16 cellular contexts compared by ENCODE assay signal in the genomic region with DNA sequence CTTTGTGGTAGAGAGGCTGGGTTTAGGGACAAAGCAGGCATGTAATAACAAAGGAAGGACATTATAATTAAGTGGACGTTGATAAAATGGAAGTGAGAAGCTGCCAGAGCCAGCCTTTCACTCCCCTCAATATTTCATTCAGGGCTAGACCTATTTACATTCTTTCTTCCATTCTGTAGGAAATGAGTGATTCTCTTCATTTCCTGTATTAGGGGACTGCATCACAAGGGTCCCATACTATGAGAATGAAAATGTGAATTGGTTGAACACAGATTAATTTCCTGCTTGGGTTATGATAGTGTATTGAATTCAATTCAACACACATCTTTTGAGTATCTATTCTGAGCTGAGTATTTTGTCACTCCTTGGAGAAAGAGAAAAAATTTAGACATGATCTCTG.
DNase-seq lines count a peak whose midpoint lies in the region; ATAC-seq and TF ChIP-seq lines count a peak whose summit lies in the region.
"Had no signal": no experiment of that assay in that cellular context is flagged by ENCODE, and none has a peak within 500 bp of the region (broad histone marks: within the 10 kb centered on the region; RNA-seq: fewer than 3 reads in every experiment).

No MANE protein-coding gene starts in this region.

- ATAC-seq in RWPE2 (ENCODE audit: low read depth) (peak; percentile 12; the same call in 1 of the 3 replicates), GM21390 (IDR thresholded peaks at IDR 0.05; ENCODE audit: unreplicated experiment) (no peak)
- no peak for ATAC-seq in stimulated activated effector memory CD8-positive, alpha-beta T cell treated with anti-CD3 and anti-CD28 coated beads, Interleukin-12 subunit alpha, Interleukin-12 subunit beta, amount 100 ng/mL, for 72 hours
- ATAC-seq: A549, GM12878 had no signal

- H3K4me1 ChIP-seq in cardiac muscle cell (ENCODE audit: low read depth) (peaks cover 27% of the 10 kb centered on the region), RWPE2 (ENCODE audit: insufficient read depth, poor library complexity, severe bottlenecking) (peaks cover 25% of the 10 kb centered on the region)
- H3K4me1 ChIP-seq: A549 had no signal

- H3K9me3 ChIP-seq in cardiac muscle cell (ENCODE audit: low read depth) (no peaks in the 10 kb centered on the region), RWPE2 (ENCODE audit: severe bottlenecking) (peaks cover 3% of the 10 kb centered on the region)
- H3K9me3 ChIP-seq: A549 had no signal

- peaks cover 2% of the 10 kb centered on the region for H3K9me3 Mint-ChIP-seq in stimulated activated effector memory CD8-positive, alpha-beta T cell treated with anti-CD3 and anti-CD28 coated beads, Interleukin-12 subunit alpha, Interleukin-12 subunit beta, amount 100 ng/mL, for 72 hours

- H3K36me3 Mint-ChIP-seq in stimulated activated effector memory CD8-positive, alpha-beta T cell treated with anti-CD3 and anti-CD28 coated beads, Interleukin-12 subunit alpha, Interleukin-12 subunit beta, amount 100 ng/mL, for 72 hours: no peaks in the 10 kb centered on the region
- H3K36me3 Mint-ChIP-seq: CD4-positive, CD25-positive, alpha-beta regulatory T cell had no signal

- H3K27me3 ChIP-seq in cardiac muscle cell (no peaks in the 10 kb centered on the region), RWPE2 (ENCODE audit: insufficient read depth, poor library complexity, severe bottlenecking) (no peaks in the 10 kb centered on the region)

- H3K4me3 ChIP-seq in cardiac muscle cell: no peak overlapping the region
- H3K4me3 ChIP-seq in RWPE2 (ENCODE audit: severe bottlenecking): no peak overlapping the region
- H3K4me3 ChIP-seq: A549, GM12878 had no signal

- DNase-seq in cardiac muscle cell (ENCODE audit: low read depth in 1 of 2, low spot score in 1 of 2) (no peak), cardiac septum (ENCODE audit: low spot score) (no peak), RWPE2 (ENCODE audit: low spot score) (no peak), lung microvascular endothelial cell (ENCODE audit: low read depth in 2 of 2) (peak; percentile 12 to 41), NCI-H748 treated with DMSO at 0.1 percent for 48 hours (lab: John Stamatoyannopoulos, UW) (no peak)
- no peak for DNase-seq in stimulated activated effector memory CD8-positive, alpha-beta T cell treated with anti-CD3 and anti-CD28 coated beads, Interleukin-12 subunit alpha, Interleukin-12 subunit beta, amount 100 ng/mL, for 72 hours (ENCODE audit: low spot score in 2 of 2)
- DNase-seq in activated CD4-positive, alpha-beta T cell treated with anti-CD3 and anti-CD28 coated beads for 48 hours: no peak
- DNase-seq: AML-193; CD4-positive, CD25-positive, alpha-beta regulatory T cell; Kasumi-1; NCI-H2029; NCI-H524; NK-92 treated with Interleukin-12 subunit alpha and Interleukin-12 subunit beta, amount 100 ng/mL, for 24 hours had no signal

- H3K27ac ChIP-seq in cardiac muscle cell: peak overlapping the region; percentile 88
- H3K27ac ChIP-seq in RWPE2 (ENCODE audit: poor library complexity, severe bottlenecking): peak overlapping the region; percentile 79
- H3K27ac ChIP-seq: A549 had no signal

- H3K4me1 Mint-ChIP-seq in stimulated activated effector memory CD8-positive, alpha-beta T cell treated with anti-CD3 and anti-CD28 coated beads, Interleukin-12 subunit alpha, Interleukin-12 subunit beta, amount 100 ng/mL, for 72 hours: no peaks in the 10 kb centered on the region
- H3K4me1 Mint-ChIP-seq: CD4-positive, CD25-positive, alpha-beta regulatory T cell had no signal

- no peak overlapping the region for H3K27ac Mint-ChIP-seq in stimulated activated effector memory CD8-positive, alpha-beta T cell treated with anti-CD3 and anti-CD28 coated beads, Interleukin-12 subunit alpha, Interleukin-12 subunit beta, amount 100 ng/mL, for 72 hours
- H3K27ac Mint-ChIP-seq: CD4-positive, CD25-positive, alpha-beta regulatory T cell had no signal

- intact Hi-C loops in cardiac septum (cut with DNase I): no loop called here

- H3K36me3 ChIP-seq in cardiac muscle cell (peaks cover 7% of the 10 kb centered on the region), RWPE2 (ENCODE audit: low read depth) (no peaks in the 10 kb centered on the region)

- TF ChIP-seq CTCF in cardiac muscle cell (IDR thresholded peaks at IDR 0.05; ENCODE audit: low read depth, low read length) (no peak), RWPE2 (IDR thresholded peaks at IDR 0.05; ENCODE audit: poor library complexity, severe bottlenecking) (no peak)

- H3K4me3 Mint-ChIP-seq in stimulated activated effector memory CD8-positive, alpha-beta T cell treated with anti-CD3 and anti-CD28 coated beads, Interleukin-12 subunit alpha, Interleukin-12 subunit beta, amount 100 ng/mL, for 72 hours: no peak overlapping the region
- H3K4me3 Mint-ChIP-seq: CD4-positive, CD25-positive, alpha-beta regulatory T cell had no signal

Comparison
In these comparisons a context has a peak if more than half of its experiments do, and no peak if none do; other contexts are left out.
1. DNase-seq: peak in lung microvascular endothelial cell (2 of 2); none in cardiac muscle cell (0 of 2), cardiac septum (single experiment), RWPE2 (single experiment), NCI-H748 treated with DMSO at 0.1 percent for 48 hours (single experiment), stimulated activated effector memory CD8-positive, alpha-beta T cell treated with anti-CD3 and anti-CD28 coated beads, Interleukin-12 subunit alpha, Interleukin-12 subunit beta, amount 100 ng/mL, for 72 hours (0 of 2) and activated CD4-positive, alpha-beta T cell treated with anti-CD3 and anti-CD28 coated beads for 48 hours (single experiment).